Comparison of ENCODE assay signal across 9 cellular contexts in genomic region chr20:61535956-61536355, GRCh38.
"Had no signal": no experiment of that assay in that cellular context is flagged by ENCODE, and none has a peak within 500 bp of the region (broad histone marks: within the 10 kb centered on the region; RNA-seq: fewer than 3 reads in every experiment).

No MANE protein-coding gene starts in this region.

- H3K4me3 Mint-ChIP-seq: H9, IgD-negative memory B cell had no signal

- FAIRE-seq: H54, HepG2 had no signal

- H3K27ac ChIP-seq: HL-60 had no signal

- H3K36me3 Mint-ChIP-seq: IgD-negative memory B cell had no signal

- ATAC-seq: HepG2 had no signal

- H3K9me3 Mint-ChIP-seq: H9 had no signal

- H3K27ac Mint-ChIP-seq: IgD-negative memory B cell had no signal

- H3K27me3 Mint-ChIP-seq: IgD-negative memory B cell had no signal

- DNase-seq: GOT3, H9, HCEC 1CT, Kasumi-1, KG1 had no signal
